Comparison of ENCODE assay signal across 8 cellular contexts in the genomic region with DNA sequence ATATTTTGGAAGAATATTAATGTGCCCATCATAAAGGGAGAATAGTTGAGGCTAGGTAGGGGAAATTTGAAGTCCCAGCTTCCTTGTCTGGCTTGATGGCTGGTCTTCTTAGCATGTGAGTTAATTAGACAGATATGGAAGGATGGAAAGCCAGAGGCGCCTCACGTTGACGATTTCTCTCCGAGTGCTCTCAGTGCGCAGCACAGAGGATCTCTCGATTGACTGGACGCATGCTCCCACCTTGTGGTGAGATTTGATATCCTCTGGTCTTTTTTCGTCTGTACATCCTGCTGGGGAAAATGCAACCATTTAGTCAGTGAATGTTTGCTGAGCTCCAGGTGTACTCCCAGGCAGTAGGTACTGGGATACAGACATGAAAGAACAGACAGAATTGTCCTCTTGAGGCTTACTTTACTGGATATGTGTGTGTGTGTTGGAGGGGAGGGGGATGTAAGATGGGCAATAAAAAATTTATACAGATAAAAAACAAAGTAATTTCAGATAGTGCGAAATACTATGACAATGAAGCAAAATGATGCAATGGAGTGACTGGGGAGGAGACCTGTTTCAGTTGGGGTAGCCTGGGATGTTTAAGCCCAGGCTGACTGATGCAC.
DNase-seq lines count a peak whose midpoint lies in the region; ATAC-seq, FAIRE-seq and TF ChIP-seq lines count a peak whose summit lies in the region.

No MANE protein-coding gene starts in this region.

- H3K9me3 Mint-ChIP-seq in central memory CD8-positive, alpha-beta T cell, result no peaks in the 10 kb centered on the region

- peak overlapping the region in 1 of 2 donors; percentile 66 for H3K9ac ChIP-seq in liver (ENCODE audit: low read depth in 1 of 2, low read length in 2 of 2)

- 12% methylated on average over 9 of the region's 9 CpGs for WGBS in liver

- peaks cover 2% of the 10 kb centered on the region for H3K36me3 Mint-ChIP-seq in central memory CD8-positive, alpha-beta T cell (ENCODE audit: insufficient read depth)

- TF ChIP-seq CTCF in liver (IDR thresholded peaks at IDR 0.05; ENCODE audit: low read depth, low read length, missing input control), result peak; percentile 77

- ATAC-seq in HG02678 (IDR thresholded peaks at IDR 0.05; ENCODE audit: unreplicated experiment), result peak; percentile 57
- peak; percentile 80 for ATAC-seq in central memory CD8-positive, alpha-beta T cell (replicated peaks; ENCODE audit: extremely low read depth, poor library complexity, severe bottlenecking)
- ATAC-seq in GM18520 (IDR thresholded peaks at IDR 0.05; ENCODE audit: unreplicated experiment), result no peak

- FAIRE-seq in TTC549 (lab: Jason Lieb, UNC), result peak; percentile 36

- no peaks in the 10 kb centered on the region for H3K9me3 ChIP-seq in liver (ENCODE audit: control insufficient read depth in 4 of 4, low read length in 3 of 4)

- H3K27ac ChIP-seq in liver (ENCODE audit: low read depth in 1 of 2, low read length in 2 of 2), result peak overlapping the region; percentile 85 to 87

- DNase-seq in CD1c-positive myeloid dendritic cell (ENCODE audit: extremely low spot score) (peak; percentile 80), HUDEP-2 (lab: John Stamatoyannopoulos, UW; ENCODE audit: unreplicated experiment in 76 of 76) (no peak)
- peak; percentile 29 to 55 for DNase-seq in central memory CD8-positive, alpha-beta T cell (ENCODE audit: low spot score in 2 of 2)
- peak; percentile 44 for DNase-seq in stimulated activated CD8-positive, alpha-beta memory T cell treated with anti-CD3 and anti-CD28 coated beads, Interleukin-12 subunit alpha, Interleukin-12 subunit beta, amount 100 ng/mL, for 4 hours (ENCODE audit: low read depth)

- H3K4me1 Mint-ChIP-seq in central memory CD8-positive, alpha-beta T cell, result peaks cover 6% of the 10 kb centered on the region

- H3K27me3 Mint-ChIP-seq in central memory CD8-positive, alpha-beta T cell, result no peaks in the 10 kb centered on the region

- TF ChIP-seq RAD21 in liver (IDR thresholded peaks at IDR 0.05), result peak; percentile 91 to 96

- no peak overlapping the region for H3K4me3 ChIP-seq in liver (ENCODE audit: low read depth in 1 of 3, low read length in 3 of 3)

- peaks cover 2 to 10% (median 6%) of the 10 kb centered on the region in 4 donors for H3K4me1 ChIP-seq in liver (ENCODE audit: control insufficient read depth in 4 of 4, insufficient read depth in 4 of 4, low read length in 3 of 4)

- H3K27ac Mint-ChIP-seq in central memory CD8-positive, alpha-beta T cell (ENCODE audit: low read depth), result no peak overlapping the region

- H3K27me3 ChIP-seq in liver (ENCODE audit: control insufficient read depth in 4 of 4, insufficient read depth in 4 of 4, low read length in 3 of 4), result no peaks in the 10 kb centered on the region

- no peak overlapping the region for H3K4me3 Mint-ChIP-seq in central memory CD8-positive, alpha-beta T cell

- H3K36me3 ChIP-seq in liver (ENCODE audit: control insufficient read depth in 4 of 4, insufficient read depth in 3 of 4, low read depth in 1 of 4, low read length in 3 of 4), result no peaks in the 10 kb centered on the region

TF ChIP-seq in liver, 16 proteins besides CTCF, POLR2A, EP300 and RAD21:
- TF ChIP-seq JUND (IDR thresholded peaks at IDR 0.05) (peak in 1 of 2 donors; percentile 31), HNF4A (conservative IDR thresholded peaks at IDR 0.05) (peak in 1 of 2 donors; percentile 37), YY1 (IDR thresholded peaks at IDR 0.05) (peak; percentile 47), GABPA (IDR thresholded peaks at IDR 0.05 in 1 of 2, conservative IDR thresholded peaks at IDR 0.05 in 1 of 2) (peak in 1 of 2 donors; percentile 23), NR2F2 (IDR thresholded peaks at IDR 0.05) (no peak), FOXA1 (IDR thresholded peaks at IDR 0.05) (no peak), SP1 (IDR thresholded peaks at IDR 0.05) (peak; percentile 32)
- TF ChIP-seq, protein P1, sequence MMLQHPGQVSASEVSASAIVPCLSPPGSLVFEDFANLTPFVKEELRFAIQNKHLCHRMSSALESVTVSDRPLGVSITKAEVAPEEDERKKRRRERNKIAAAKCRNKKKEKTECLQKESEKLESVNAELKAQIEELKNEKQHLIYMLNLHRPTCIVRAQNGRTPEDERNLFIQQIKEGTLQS (IDR thresholded peaks at IDR 0.05), result peak; percentile 6
- TF ChIP-seq, protein P2, sequence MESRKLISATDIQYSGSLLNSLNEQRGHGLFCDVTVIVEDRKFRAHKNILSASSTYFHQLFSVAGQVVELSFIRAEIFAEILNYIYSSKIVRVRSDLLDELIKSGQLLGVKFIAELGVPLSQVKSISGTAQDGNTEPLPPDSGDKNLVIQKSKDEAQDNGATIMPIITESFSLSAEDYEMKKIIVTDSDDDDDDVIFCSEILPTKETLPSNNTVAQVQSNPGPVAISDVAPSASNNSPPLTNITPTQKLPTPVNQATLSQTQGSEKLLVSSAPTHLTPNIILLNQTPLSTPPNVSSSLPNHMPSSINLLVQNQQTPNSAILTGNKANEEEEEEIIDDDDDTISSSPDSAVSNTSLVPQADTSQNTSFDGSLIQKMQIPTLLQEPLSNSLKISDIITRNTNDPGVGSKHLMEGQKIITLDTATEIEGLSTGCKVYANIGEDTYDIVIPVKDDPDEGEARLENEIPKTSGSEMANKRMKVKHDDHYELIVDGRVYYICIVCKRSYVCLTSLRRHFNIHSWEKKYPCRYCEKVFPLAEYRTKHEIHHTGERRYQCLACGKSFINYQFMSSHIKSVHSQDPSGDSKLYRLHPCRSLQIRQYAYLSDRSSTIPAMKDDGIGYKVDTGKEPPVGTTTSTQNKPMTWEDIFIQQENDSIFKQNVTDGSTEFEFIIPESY (IDR thresholded peaks at IDR 0.05), result peak; percentile 28
- TF ChIP-seq, protein P3, sequence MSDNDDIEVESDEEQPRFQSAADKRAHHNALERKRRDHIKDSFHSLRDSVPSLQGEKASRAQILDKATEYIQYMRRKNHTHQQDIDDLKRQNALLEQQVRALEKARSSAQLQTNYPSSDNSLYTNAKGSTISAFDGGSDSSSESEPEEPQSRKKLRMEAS (IDR thresholded peaks at IDR 0.05), result peak; percentile 55

Comparison
In these comparisons a context has a peak if more than half of its experiments do, and no peak if none do; other contexts are left out.
1. DNase-seq: peak in CD1c-positive myeloid dendritic cell (single experiment), central memory CD8-positive, alpha-beta T cell (2 of 2) and stimulated activated CD8-positive, alpha-beta memory T cell treated with anti-CD3 and anti-CD28 coated beads, Interleukin-12 subunit alpha, Interleukin-12 subunit beta, amount 100 ng/mL, for 4 hours (single experiment); none in HUDEP-2 (0 of 76).